1 cellular context compared by ENCODE assay signal in the genomic region with DNA sequence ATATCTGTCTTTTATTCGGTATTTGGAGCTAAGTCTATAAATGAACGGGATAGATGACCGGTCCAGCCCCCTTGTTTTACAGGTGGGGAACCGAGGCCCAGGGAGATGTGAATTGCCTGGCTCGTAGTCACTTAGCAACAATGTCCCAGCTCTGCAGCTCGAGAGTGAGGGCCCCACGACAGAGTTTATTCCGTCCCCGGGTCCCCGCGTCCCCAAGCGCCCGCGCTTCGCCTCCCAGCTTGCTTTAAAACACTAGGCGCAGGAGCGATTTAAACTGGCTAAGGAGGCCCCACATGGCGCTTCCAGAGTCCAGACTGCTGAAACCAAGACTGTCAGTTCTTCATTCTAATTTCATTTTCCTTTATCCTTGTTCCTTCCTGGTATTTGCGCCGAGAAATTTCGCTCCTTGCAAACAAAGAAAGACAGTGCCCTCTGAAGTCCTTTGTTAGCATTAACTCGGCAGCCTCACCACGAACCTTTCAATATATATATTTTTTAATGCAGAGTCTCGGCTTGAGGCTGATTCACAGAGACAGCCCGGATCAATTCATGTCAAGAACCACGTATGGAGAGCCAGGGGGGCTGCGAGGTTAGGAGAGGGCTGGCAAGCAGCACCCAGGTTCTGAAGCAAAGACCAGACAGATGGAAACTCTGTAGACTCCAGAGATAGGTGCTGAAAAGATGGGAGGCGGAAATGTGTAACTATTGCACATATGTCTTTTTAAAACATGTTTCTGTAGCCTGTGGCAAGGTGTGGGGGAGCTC.
TF ChIP-seq lines count a peak whose summit lies in the region.

No MANE protein-coding gene starts in this region.

TF ChIP-seq in H1, 55 proteins besides CTCF, POLR2A, EP300 and RAD21:
- TF ChIP-seq YY1 (IDR thresholded peaks at IDR 0.05; ENCODE audit: low read depth, low read length) (no peak), SP2 (IDR thresholded peaks at IDR 0.05; ENCODE audit: low read length) (no peak), SAP30 (IDR thresholded peaks at IDR 0.05; ENCODE audit: insufficient read depth, insufficient replicate concordance, low read length) (no peak), SIX5 (IDR thresholded peaks at IDR 0.05; ENCODE audit: low read depth, low read length) (no peak), NRF1 (IDR thresholded peaks at IDR 0.05; ENCODE audit: low read depth, low read length) (no peak), CBX5 (IDR thresholded peaks at IDR 0.05; ENCODE audit: low read depth, low read length) (no peak), BCL11A (IDR thresholded peaks at IDR 0.05; ENCODE audit: low read depth in 2 of 2, low read length in 2 of 2) (no peak), TBP (IDR thresholded peaks at IDR 0.05; ENCODE audit: low read depth, low read length) (no peak), JUND (IDR thresholded peaks at IDR 0.05; ENCODE audit: low read length) (no peak), CREB1 (IDR thresholded peaks at IDR 0.05) (no peak), RBBP5 (IDR thresholded peaks at IDR 0.05; ENCODE audit: borderline replicate concordance, low read depth, low read length) (no peak; the same call in 1 of the 2 replicates), KDM1A (IDR thresholded peaks at IDR 0.05; ENCODE audit: borderline replicate concordance, low read length) (no peak)
- TF ChIP-seq, protein P1, sequence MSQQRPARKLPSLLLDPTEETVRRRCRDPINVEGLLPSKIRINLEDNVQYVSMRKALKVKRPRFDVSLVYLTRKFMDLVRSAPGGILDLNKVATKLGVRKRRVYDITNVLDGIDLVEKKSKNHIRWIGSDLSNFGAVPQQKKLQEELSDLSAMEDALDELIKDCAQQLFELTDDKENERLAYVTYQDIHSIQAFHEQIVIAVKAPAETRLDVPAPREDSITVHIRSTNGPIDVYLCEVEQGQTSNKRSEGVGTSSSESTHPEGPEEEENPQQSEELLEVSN (IDR thresholded peaks at IDR 0.05) = no peak
- TF ChIP-seq, protein P2, sequence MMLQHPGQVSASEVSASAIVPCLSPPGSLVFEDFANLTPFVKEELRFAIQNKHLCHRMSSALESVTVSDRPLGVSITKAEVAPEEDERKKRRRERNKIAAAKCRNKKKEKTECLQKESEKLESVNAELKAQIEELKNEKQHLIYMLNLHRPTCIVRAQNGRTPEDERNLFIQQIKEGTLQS (IDR thresholded peaks at IDR 0.05; ENCODE audit: insufficient read depth, low read depth, low read length) = no peak
TF ChIP-seq in H1: peak in this region for 0.
